ENCODE assay signal across 20 cellular contexts in the genomic region with DNA sequence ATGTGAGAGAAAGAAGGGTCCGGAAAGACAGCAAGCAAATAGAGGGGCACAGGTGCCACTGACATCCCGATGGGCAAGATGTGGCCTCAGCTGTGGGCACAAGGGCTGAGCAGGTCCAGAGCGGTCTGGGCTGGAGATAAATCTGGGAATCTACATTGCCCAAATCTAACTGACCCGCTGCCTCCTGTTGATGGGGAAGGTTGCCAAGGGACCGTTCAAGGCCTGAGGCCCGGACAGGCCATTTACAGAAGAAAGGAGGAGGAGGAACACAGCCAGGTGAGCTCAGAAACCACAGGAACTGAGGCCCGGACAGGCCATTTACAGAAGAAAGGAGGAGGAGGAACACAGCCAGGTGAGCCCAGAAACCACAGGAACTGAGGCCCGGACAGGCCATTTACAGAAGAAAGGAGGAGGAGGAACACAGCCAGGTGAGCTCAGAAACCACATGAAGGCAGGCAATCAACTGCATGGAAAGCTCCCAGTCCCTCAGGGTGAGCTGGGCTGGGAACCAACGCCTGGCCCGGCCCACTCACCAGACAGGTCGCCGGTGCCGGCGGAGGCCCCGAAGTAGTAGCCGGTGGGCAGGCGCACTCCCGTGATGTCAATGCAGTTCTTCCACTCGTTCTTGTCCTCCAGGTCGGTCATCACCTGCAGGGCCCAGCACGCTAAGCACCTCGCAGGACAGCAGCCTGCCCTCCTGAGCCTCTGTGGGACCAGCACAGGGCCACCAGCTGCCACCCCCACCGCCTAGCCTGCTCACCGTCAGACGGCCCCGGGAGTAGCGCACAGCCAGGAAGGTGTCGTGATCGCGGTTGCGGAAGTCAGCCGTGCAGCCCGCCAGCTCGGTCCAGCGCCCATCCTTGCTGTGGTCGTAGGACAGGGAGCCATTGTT. TPM values are rescaled to one million over a fixed set of nuclear protein-coding genes. Genes with fewer than 3 reads are reported as not detected.
DNase-seq lines count a peak whose midpoint lies in the region; ATAC-seq and TF ChIP-seq lines count a peak whose summit lies in the region.
"Had no signal": no experiment of that assay in that cellular context is flagged by ENCODE, and none has a peak within 500 bp of the region (broad histone marks: within the 10 kb centered on the region; RNA-seq: fewer than 3 reads in every experiment).

No MANE protein-coding gene starts in this region.

- H3K9me3 ChIP-seq in heart left ventricle, result no peaks in the 10 kb centered on the region
- H3K9me3 ChIP-seq: adrenal gland had no signal

- peak overlapping the region in 6 of 12 donors; percentile 46 to 78 (median 70) for H3K27ac ChIP-seq in heart left ventricle
- H3K27ac ChIP-seq: adrenal gland, coronary artery, RWPE1, VCaP had no signal

- ATAC-seq in Right ventricle myocardium inferior (no peak), heart left ventricle (no peak), GM21717 (IDR thresholded peaks at IDR 0.05; ENCODE audit: unreplicated experiment) (no peak)
- no peak for ATAC-seq in stimulated activated memory B cell treated with anti-CD40 and anti-IgM and Interleukin-4, amounts not matched to agents 10 μg/mL and 1 μg/mL and 100 μg/mL, for 72 hours

- DNase-seq in Right ventricle myocardium inferior (ENCODE audit: missing footprints), result peak; percentile 27
- no peak for DNase-seq in heart left ventricle
- DNase-seq in endothelial cell (ENCODE audit: low spot score), result no peak
- DNase-seq in MV-4-11 (lab: John Stamatoyannopoulos, UW), result no peak
- DNase-seq: activated gamma-delta T cell treated with Interleukin-2 at 50 U/mL for 16 hours; adrenal gland; endodermal cell; HFFc6; KG1; NCI-H187; NCI-H2227 treated with DMSO at 0.1 percent for 48 hours; NCI-H748 treated with DMSO at 0.1 percent for 48 hours; stimulated activated CD4-positive, alpha-beta T cell treated with anti-CD3 and anti-CD28 coated beads, Interleukin-12 subunit alpha, Interleukin-12 subunit beta, amount 100 ng/mL, for 4 hours; trophoblast cell had no signal

- H3K4me3 Mint-ChIP-seq in endothelial cell (ENCODE audit: unreplicated experiment), result peak overlapping the region; percentile 43
- H3K4me3 Mint-ChIP-seq in stimulated activated memory B cell treated with anti-CD40 and anti-IgM and Interleukin-4, amounts not matched to agents 10 μg/mL and 1 μg/mL and 100 μg/mL, for 72 hours, result no peak overlapping the region
- H3K4me3 Mint-ChIP-seq: B cell, endodermal cell, HFFc6 had no signal

- TF ChIP-seq CTCF in heart left ventricle (IDR thresholded peaks at IDR 0.05) (no peak), endothelial cell (IDR thresholded peaks at IDR 0.05; ENCODE audit: unreplicated experiment) (no peak)

- H3K27me3 ChIP-seq in heart left ventricle, result no peaks in the 10 kb centered on the region
- H3K27me3 ChIP-seq: adrenal gland had no signal

- H3K4me1 ChIP-seq in heart left ventricle, result peaks cover 0 to 40% (median 20%) of the 10 kb centered on the region in 12 donors
- H3K4me1 ChIP-seq: adrenal gland had no signal

- H3K4me1 Mint-ChIP-seq in endothelial cell (ENCODE audit: unreplicated experiment), result peaks cover 33% of the 10 kb centered on the region
- peaks cover 34% of the 10 kb centered on the region for H3K4me1 Mint-ChIP-seq in stimulated activated memory B cell treated with anti-CD40 and anti-IgM and Interleukin-4, amounts not matched to agents 10 μg/mL and 1 μg/mL and 100 μg/mL, for 72 hours

- 92 to 96% (median 95%) methylated on average over 21 to 36 of the region's 36 CpGs for WGBS in heart left ventricle, 4 donors

- H3K27ac Mint-ChIP-seq in endothelial cell (ENCODE audit: unreplicated experiment), result no peak overlapping the region
- H3K27ac Mint-ChIP-seq in stimulated activated memory B cell treated with anti-CD40 and anti-IgM and Interleukin-4, amounts not matched to agents 10 μg/mL and 1 μg/mL and 100 μg/mL, for 72 hours, result peak overlapping the region; percentile 42
- H3K27ac Mint-ChIP-seq: B cell, HFFc6 had no signal

- H3K27me3 Mint-ChIP-seq in endothelial cell (ENCODE audit: unreplicated experiment), result peaks cover 17% of the 10 kb centered on the region
- H3K27me3 Mint-ChIP-seq in stimulated activated memory B cell treated with anti-CD40 and anti-IgM and Interleukin-4, amounts not matched to agents 10 μg/mL and 1 μg/mL and 100 μg/mL, for 72 hours, result no peaks in the 10 kb centered on the region
- H3K27me3 Mint-ChIP-seq: B cell had no signal

- no peaks in the 10 kb centered on the region for H3K9me3 Mint-ChIP-seq in endothelial cell (ENCODE audit: unreplicated experiment)
- no peaks in the 10 kb centered on the region for H3K9me3 Mint-ChIP-seq in stimulated activated memory B cell treated with anti-CD40 and anti-IgM and Interleukin-4, amounts not matched to agents 10 μg/mL and 1 μg/mL and 100 μg/mL, for 72 hours
- H3K9me3 Mint-ChIP-seq: endodermal cell, HFFc6 had no signal

- H3K36me3 ChIP-seq in heart left ventricle, result peaks cover 3 to 95% (median 83%) of the 10 kb centered on the region in 9 donors

- no peak for TF ChIP-seq POLR2A in heart left ventricle (IDR thresholded peaks at IDR 0.05)

- intact Hi-C loops in Right ventricle myocardium inferior (cut with DNase I) (no loop called here), heart left ventricle (cut with DNase I) (no loop called here)

- peaks cover 60% of the 10 kb centered on the region for H3K36me3 Mint-ChIP-seq in endothelial cell (ENCODE audit: low read depth, unreplicated experiment)
- peaks cover 71% of the 10 kb centered on the region for H3K36me3 Mint-ChIP-seq in stimulated activated memory B cell treated with anti-CD40 and anti-IgM and Interleukin-4, amounts not matched to agents 10 μg/mL and 1 μg/mL and 100 μg/mL, for 72 hours

- no peak overlapping the region for H3K4me3 ChIP-seq in heart left ventricle
- H3K4me3 ChIP-seq: adrenal gland, coronary artery had no signal

RNA-seq across cellular contexts. Expression of a gene that starts 14.6 kb away (rescaled TPM):
- total RNA-seq in Right ventricle myocardium inferior, result 72.3 TPM
- total RNA-seq in heart left ventricle, result 100 to 1,000 TPM in 3 of 9 donors, 10 to 100 TPM in 6; 50.2 to 155 (median 63.6) TPM
- polyA plus RNA-seq in heart left ventricle, result 100 to 1,000 TPM in 1 of 2 donors, 10 to 100 TPM in 1; 43.3 to 313 TPM
- 137 TPM for total RNA-seq in endothelial cell (ENCODE audit: unreplicated experiment)

RNA-seq across cellular contexts. Expression of a gene that starts 20.9 kb away (rescaled TPM):
- total RNA-seq in Right ventricle myocardium inferior (3.9 TPM), heart left ventricle (10 to 100 TPM in 1 of 9 donors, 1 to 10 TPM in 8; 1.3 to 10.7 (median 2.9) TPM), endothelial cell (ENCODE audit: unreplicated experiment) (21.8 TPM)
- polyA plus RNA-seq in heart left ventricle, result 1 to 10 TPM; 3.7 to 4.9 TPM

RNA-seq across cellular contexts. Expression of a gene that starts 25.2 kb away (rescaled TPM):
- total RNA-seq in Right ventricle myocardium inferior, result 2.0 TPM
- 1 to 10 TPM in 8 of 9 donors, under 1 TPM in 1; 0.52 to 9.1 (median 3.1) TPM for total RNA-seq in heart left ventricle
- polyA plus RNA-seq in heart left ventricle, result 1 to 10 TPM; 1.3 to 2.5 TPM
- total RNA-seq in endothelial cell (ENCODE audit: unreplicated experiment), result 6.4 TPM

RNA-seq across cellular contexts. Expression of a gene that starts 33.2 kb away (rescaled TPM):
- total RNA-seq in Right ventricle myocardium inferior (34.1 TPM), heart left ventricle (10 to 100 TPM; 30.3 to 80.6 (median 42.4) TPM), endothelial cell (ENCODE audit: unreplicated experiment) (198 TPM)
- polyA plus RNA-seq in heart left ventricle, result 100 to 1,000 TPM in 1 of 2 donors, 10 to 100 TPM in 1; 33.8 to 160 TPM

RNA-seq across cellular contexts. Expression of a gene that starts 33.3 kb away (rescaled TPM):
- total RNA-seq in Right ventricle myocardium inferior (18.9 TPM), heart left ventricle (10 to 100 TPM; 11.6 to 27.5 (median 18.9) TPM), endothelial cell (ENCODE audit: unreplicated experiment) (15.9 TPM)
- 10 to 100 TPM; 23.8 to 28.3 TPM for polyA plus RNA-seq in heart left ventricle
